ENCODE assay signal across 9 cellular contexts in genomic region chr18:48932822-48933510, GRCh38. TPM values are rescaled to one million over a fixed set of nuclear protein-coding genes. Genes with fewer than 3 reads are reported as not detected.
A peak's percentile ranks its signal among the peaks of the same experiment; 100 is the strongest.
DNase-seq lines count a peak whose midpoint lies in the region; ATAC-seq and TF ChIP-seq lines count a peak whose summit lies in the region.
"Had no signal": no experiment of that assay in that cellular context is flagged by ENCODE, and none has a peak within 500 bp of the region (broad histone marks: within the 10 kb centered on the region; RNA-seq: fewer than 3 reads in every experiment).

No MANE protein-coding gene starts in this region.

- peaks cover 0 to 12% of the 10 kb centered on the region in 2 donors for H3K36me3 ChIP-seq in left lung
- H3K36me3 ChIP-seq in Caco-2 (ENCODE audit: control insufficient read depth, insufficient read depth, low read length) = no peaks in the 10 kb centered on the region

- no peak for ATAC-seq in stimulated activated naive CD8-positive, alpha-beta T cell treated with anti-CD3 and anti-CD28 coated beads, Interleukin-15, Interleukin-2, amounts not matched to agents 100 U/mL and 50 U/mL, for 24 hours
- ATAC-seq in activated CD8-positive, alpha-beta T cell treated with anti-CD3 and anti-CD28 coated beads for 36 hours = no peak
- ATAC-seq in left lung (no peak), GM19035 (IDR thresholded peaks at IDR 0.05; ENCODE audit: unreplicated experiment) (no peak)

- POLR2A ChIA-PET in activated CD8-positive, alpha-beta T cell treated with anti-CD3 and anti-CD28 coated beads for 36 hours (lab: Charles Lee) = interaction anchor here (0.9 to 1.6 kb wide), 5 partner anchors 9 to 554 kb away, joined by 3 to 4 read pairs (median 3); partner anchors contain the start of gene C18orf32
- POLR2A ChIA-PET in Caco-2 (lab: Charles Lee) = no interaction called here

- H3K27ac ChIP-seq in left lung = peak overlapping the region; percentile 78 to 85

- no peaks in the 10 kb centered on the region for H3K9me3 ChIP-seq in left lung
- no peaks in the 10 kb centered on the region for H3K9me3 ChIP-seq in Caco-2

- BruUV-seq in Caco-2 (replicated peaks; lab: Mats Ljungman, UMichigan) = no TSS peak

- no peak for TF ChIP-seq CTCF in activated CD8-positive, alpha-beta T cell treated with anti-CD3 and anti-CD28 coated beads for 36 hours (IDR thresholded peaks at IDR 0.05)
- no peak for TF ChIP-seq CTCF in left lung (IDR thresholded peaks at IDR 0.05)
- no peak for TF ChIP-seq CTCF in Caco-2 (IDR thresholded peaks at IDR 0.05; ENCODE audit: insufficient read depth in 1 of 2, low read depth in 1 of 2, low read length in 1 of 2, severe bottlenecking in 1 of 2, unreplicated experiment in 1 of 2)

- no peaks in the 10 kb centered on the region for H3K9me3 Mint-ChIP-seq in stimulated activated naive CD8-positive, alpha-beta T cell treated with anti-CD3 and anti-CD28 coated beads, Interleukin-15, Interleukin-2, amounts not matched to agents 100 ng/mL and 50 ng/mL, for 24 hours
- H3K9me3 Mint-ChIP-seq in activated CD8-positive, alpha-beta T cell treated with anti-CD3 and anti-CD28 coated beads for 36 hours = no peaks in the 10 kb centered on the region
- no peaks in the 10 kb centered on the region for H3K9me3 Mint-ChIP-seq in Caco-2 (ENCODE audit: unreplicated experiment)

- CTCF ChIA-PET in activated CD8-positive, alpha-beta T cell treated with anti-CD3 and anti-CD28 coated beads for 36 hours (lab: Charles Lee) = interaction anchor here (1.0 kb wide), 1 partner anchor 20 kb away, joined by 3 read pairs; no protein-coding TSS in a partner anchor
- CTCF ChIA-PET in Caco-2 (lab: Charles Lee) = no interaction called here

- DNase-seq in stimulated activated naive CD8-positive, alpha-beta T cell treated with anti-CD3 and anti-CD28 coated beads, Interleukin-15, Interleukin-2, amounts not matched to agents 100 U/mL and 50 U/mL, for 24 hours = no peak
- DNase-seq in activated CD8-positive, alpha-beta T cell treated with anti-CD3 and anti-CD28 coated beads for 36 hours = no peak
- DNase-seq in left lung (no peak), Caco-2 (no peak), inferior parietal cortex (ENCODE audit: extremely low spot score) (no peak), NCI-H446 (lab: John Stamatoyannopoulos, UW) (no peak)
- DNase-seq: left cardiac atrium had no signal

- intact Hi-C loops in activated CD8-positive, alpha-beta T cell treated with anti-CD3 and anti-CD28 coated beads for 36 hours (cut with micrococcal nuclease) = no loop called here
- intact Hi-C loops in left lung (cut with DNase I) = no loop called here
- intact Hi-C loops in Caco-2 (cut with micrococcal nuclease; ENCODE audit: unreplicated experiment) = no loop called here

- H3K27me3 Mint-ChIP-seq in stimulated activated naive CD8-positive, alpha-beta T cell treated with anti-CD3 and anti-CD28 coated beads, Interleukin-15, Interleukin-2, amounts not matched to agents 100 ng/mL and 50 ng/mL, for 24 hours = no peaks in the 10 kb centered on the region
- no peaks in the 10 kb centered on the region for H3K27me3 Mint-ChIP-seq in activated CD8-positive, alpha-beta T cell treated with anti-CD3 and anti-CD28 coated beads for 36 hours
- H3K27me3 Mint-ChIP-seq in Caco-2 (ENCODE audit: insufficient read depth, unreplicated experiment) = no peaks in the 10 kb centered on the region

- H3K4me3 Mint-ChIP-seq in stimulated activated naive CD8-positive, alpha-beta T cell treated with anti-CD3 and anti-CD28 coated beads, Interleukin-15, Interleukin-2, amounts not matched to agents 100 ng/mL and 50 ng/mL, for 24 hours = peak overlapping the region; percentile 24
- H3K4me3 Mint-ChIP-seq in activated CD8-positive, alpha-beta T cell treated with anti-CD3 and anti-CD28 coated beads for 36 hours = peak overlapping the region; percentile 50
- no peak overlapping the region for H3K4me3 Mint-ChIP-seq in Caco-2 (ENCODE audit: unreplicated experiment)

- H3K4me3 ChIP-seq in left lung = peak overlapping the region in 1 of 2 donors; percentile 13
- H3K4me3 ChIP-seq in Caco-2 (ENCODE audit: low read depth, low read length) = no peak overlapping the region

- H3K4me1 ChIP-seq in left lung (peaks cover 82 to 97% of the 10 kb centered on the region in 2 donors), Caco-2 (peaks cover 50% of the 10 kb centered on the region)

- H3K27me3 ChIP-seq in left lung (no peaks in the 10 kb centered on the region), Caco-2 (replicated peaks; ENCODE audit: control insufficient read depth, insufficient read depth, low read length) (no peaks in the 10 kb centered on the region)

- H3K27ac Mint-ChIP-seq in stimulated activated naive CD8-positive, alpha-beta T cell treated with anti-CD3 and anti-CD28 coated beads, Interleukin-15, Interleukin-2, amounts not matched to agents 100 ng/mL and 50 ng/mL, for 24 hours = peak overlapping the region; percentile 81
- H3K27ac Mint-ChIP-seq in activated CD8-positive, alpha-beta T cell treated with anti-CD3 and anti-CD28 coated beads for 36 hours = peak overlapping the region; percentile 89
- no peak overlapping the region for H3K27ac Mint-ChIP-seq in Caco-2 (ENCODE audit: unreplicated experiment)

- H3K36me3 Mint-ChIP-seq in stimulated activated naive CD8-positive, alpha-beta T cell treated with anti-CD3 and anti-CD28 coated beads, Interleukin-15, Interleukin-2, amounts not matched to agents 100 ng/mL and 50 ng/mL, for 24 hours (ENCODE audit: low read depth) = peaks cover 22% of the 10 kb centered on the region
- peaks cover 26% of the 10 kb centered on the region for H3K36me3 Mint-ChIP-seq in activated CD8-positive, alpha-beta T cell treated with anti-CD3 and anti-CD28 coated beads for 36 hours (ENCODE audit: low read depth)
- peaks cover 17% of the 10 kb centered on the region for H3K36me3 Mint-ChIP-seq in Caco-2 (ENCODE audit: insufficient read depth, unreplicated experiment)

- peaks cover 96% of the 10 kb centered on the region for H3K4me1 Mint-ChIP-seq in stimulated activated naive CD8-positive, alpha-beta T cell treated with anti-CD3 and anti-CD28 coated beads, Interleukin-15, Interleukin-2, amounts not matched to agents 100 ng/mL and 50 ng/mL, for 24 hours (ENCODE audit: low read depth)
- peaks cover 92% of the 10 kb centered on the region for H3K4me1 Mint-ChIP-seq in activated CD8-positive, alpha-beta T cell treated with anti-CD3 and anti-CD28 coated beads for 36 hours (ENCODE audit: low read depth)
- H3K4me1 Mint-ChIP-seq in Caco-2 (ENCODE audit: low read depth, unreplicated experiment) = peaks cover 39% of the 10 kb centered on the region

RNA-seq across cellular contexts. Expression of gene SMAD7, which starts 17.8 kb away (rescaled TPM):
- 10 to 100 TPM; 17.4 to 18.1 TPM for total RNA-seq in activated CD8-positive, alpha-beta T cell treated with anti-CD3 and anti-CD28 coated beads for 36 hours
- total RNA-seq in left lung (10 to 100 TPM; 43.3 to 46.3 TPM), Caco-2 (2022) (9.3 and 9.5 TPM in 2 replicates)
